ENCODE assay signal across 1 cellular context in the genomic region with DNA sequence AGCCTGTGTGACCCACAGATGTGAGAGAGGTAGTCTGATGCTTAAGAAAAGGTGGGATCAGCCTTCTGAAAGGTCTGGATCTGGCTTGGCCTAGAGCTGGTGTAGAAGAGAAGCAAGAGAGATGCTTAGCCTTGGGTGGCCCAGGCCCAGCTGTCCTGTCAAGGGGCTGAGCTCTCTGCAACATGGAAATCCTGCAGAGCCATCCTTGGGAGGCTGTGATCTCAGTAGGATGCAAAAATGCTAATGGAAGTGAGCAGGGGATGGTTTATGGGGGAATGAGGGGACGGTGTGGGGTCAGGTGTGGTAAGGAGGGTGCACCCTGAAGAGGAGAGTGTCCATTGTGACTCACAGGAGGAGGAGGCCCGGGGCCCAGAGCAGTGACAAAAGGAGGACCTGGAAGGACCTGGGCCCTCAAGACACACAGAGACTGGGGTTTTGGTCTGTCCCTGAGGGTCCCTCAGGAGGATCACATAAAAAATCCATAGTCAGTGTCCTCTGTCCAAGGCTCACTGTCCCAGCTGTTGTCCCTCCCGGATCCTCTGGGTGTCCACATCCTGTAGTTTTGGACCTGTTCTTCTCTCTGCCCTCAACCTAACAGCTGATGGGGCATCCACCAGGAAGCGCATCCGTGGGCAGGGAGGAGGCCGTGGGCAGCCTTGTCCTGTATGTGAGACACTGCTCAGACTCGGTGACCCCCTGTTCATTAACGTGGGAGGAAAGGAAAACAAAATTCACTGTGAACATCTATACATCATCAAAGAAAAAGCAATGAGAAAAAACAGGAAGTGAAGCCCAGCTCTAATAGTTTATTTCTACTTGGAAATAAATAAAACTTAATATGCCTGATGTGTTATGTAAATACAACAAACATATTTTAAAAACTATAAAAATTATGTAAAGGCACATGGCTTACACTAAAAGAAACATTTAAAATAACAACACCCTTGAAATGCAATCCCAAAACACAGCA.
TF ChIP-seq lines count a peak whose summit lies in the region.

No MANE protein-coding gene starts in this region.

TF ChIP-seq in K562, 482 proteins besides CTCF, POLR2A, EP300 and RAD21 (continued from another document and continues in another):
- TF ChIP-seq, protein P1, sequence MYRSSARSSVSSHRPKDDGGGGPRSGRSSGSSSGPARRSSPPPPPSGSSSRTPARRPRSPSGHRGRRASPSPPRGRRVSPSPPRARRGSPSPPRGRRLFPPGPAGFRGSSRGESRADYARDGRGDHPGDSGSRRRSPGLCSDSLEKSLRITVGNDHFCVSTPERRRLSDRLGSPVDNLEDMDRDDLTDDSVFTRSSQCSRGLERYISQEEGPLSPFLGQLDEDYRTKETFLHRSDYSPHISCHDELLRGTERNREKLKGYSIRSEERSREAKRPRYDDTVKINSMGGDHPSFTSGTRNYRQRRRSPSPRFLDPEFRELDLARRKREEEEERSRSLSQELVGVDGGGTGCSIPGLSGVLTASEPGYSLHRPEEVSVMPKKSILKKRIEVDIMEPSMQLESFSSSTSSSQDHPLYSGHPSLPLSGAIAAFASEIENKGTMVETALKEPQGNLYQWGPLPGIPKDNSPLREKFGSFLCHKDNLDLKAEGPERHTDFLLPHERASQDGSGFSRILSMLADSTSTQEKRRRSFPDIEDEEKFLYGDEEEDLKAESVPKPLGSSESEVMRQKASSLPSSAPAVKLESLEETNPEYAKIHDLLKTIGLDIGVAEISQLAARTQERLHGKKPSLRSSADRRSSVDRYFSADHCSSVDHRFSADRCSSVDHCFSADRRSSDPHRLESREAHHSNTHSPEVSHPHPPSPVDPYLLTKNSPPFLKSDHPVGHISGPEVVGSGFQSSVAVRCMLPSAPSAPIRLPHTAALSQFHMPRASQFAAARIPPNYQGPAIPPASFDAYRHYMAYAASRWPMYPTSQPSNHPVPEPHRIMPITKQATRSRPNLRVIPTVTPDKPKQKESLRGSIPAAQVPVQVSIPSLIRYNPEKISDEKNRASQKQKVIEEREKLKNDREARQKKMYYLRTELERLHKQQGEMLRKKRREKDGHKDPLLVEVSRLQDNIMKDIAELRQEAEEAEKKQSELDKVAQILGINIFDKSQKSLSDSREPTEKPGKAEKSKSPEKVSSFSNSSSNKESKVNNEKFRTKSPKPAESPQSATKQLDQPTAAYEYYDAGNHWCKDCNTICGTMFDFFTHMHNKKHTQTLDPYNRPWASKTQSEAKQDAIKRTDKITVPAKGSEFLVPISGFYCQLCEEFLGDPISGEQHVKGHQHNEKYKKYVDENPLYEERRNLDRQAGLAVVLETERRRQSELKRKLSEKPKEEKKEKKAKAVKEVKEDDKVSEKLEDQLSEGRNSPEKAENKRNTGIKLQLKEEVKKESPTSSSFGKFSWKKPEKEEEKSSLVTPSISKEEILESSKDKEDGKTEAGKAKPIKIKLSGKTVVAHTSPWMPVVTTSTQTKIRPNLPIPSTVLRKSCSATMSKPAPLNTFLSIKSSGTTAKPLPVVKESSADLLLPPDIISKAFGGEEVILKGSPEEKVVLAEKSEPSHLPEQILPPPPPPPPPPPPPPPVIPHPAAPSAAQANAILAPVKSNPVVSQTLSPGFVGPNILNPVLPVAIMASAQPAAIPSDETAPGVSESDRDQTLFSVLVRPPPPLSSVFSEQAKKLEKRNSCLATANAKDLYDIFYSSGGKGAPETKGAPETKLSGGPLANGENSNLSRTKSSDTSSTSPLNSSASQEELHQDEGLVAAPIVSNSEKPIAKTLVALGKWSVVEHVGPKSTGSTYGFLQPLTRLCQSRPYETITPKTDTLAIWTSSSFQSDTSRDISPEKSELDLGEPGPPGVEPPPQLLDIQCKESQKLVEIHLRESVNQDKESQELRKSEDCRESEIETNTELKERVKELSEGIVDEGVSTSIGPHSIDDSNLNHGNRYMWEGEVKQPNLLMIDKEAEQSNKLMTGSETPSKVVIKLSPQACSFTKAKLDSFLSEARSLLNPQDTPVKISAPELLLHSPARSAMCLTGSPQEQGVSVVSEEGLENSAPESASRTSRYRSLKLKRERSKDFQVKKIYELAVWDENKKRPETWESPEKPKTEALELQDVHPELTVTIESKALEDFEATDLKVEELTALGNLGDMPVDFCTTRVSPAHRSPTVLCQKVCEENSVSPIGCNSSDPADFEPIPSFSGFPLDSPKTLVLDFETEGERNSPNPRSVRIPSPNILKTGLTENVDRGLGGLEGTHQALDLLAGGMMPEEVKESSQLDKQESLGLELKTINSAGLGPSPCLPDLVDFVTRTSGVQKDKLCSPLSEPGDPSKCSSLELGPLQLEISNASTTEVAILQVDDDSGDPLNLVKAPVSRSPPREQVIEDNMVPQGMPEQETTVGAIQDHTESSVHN (IDR thresholded peaks at IDR 0.05; ENCODE audit: borderline replicate concordance in 1 of 2, low read depth in 1 of 2) = no peak
- TF ChIP-seq BCL6 (CRISPR knock-in tag; IDR thresholded peaks at IDR 0.05) (no peak), SIX5 (IDR thresholded peaks at IDR 0.05; ENCODE audit: borderline replicate concordance in 1 of 2, insufficient read depth in 1 of 2, low read depth in 1 of 2, low read length in 2 of 2) (0 out of 4 replicates have a peak, but pooled peaks of 1 of the 2 experiments have one; percentile 6), ARHGAP35 (IDR thresholded peaks at IDR 0.05; ENCODE audit: partially characterized antibody) (no peak), NFIC (IDR thresholded peaks at IDR 0.05) (no peak), ELF2 (CRISPR knock-in tag; IDR thresholded peaks at IDR 0.05) (no peak), MAZ (CRISPR knock-in tag; conservative IDR thresholded peaks at IDR 0.05 in 1 of 2, IDR thresholded peaks at IDR 0.05 in 1 of 2) (no peak), ZZZ3 (IDR thresholded peaks at IDR 0.05) (no peak), TCF7 (IDR thresholded peaks at IDR 0.05; ENCODE audit: borderline replicate concordance) (no peak), SNIP1 (IDR thresholded peaks at IDR 0.05; ENCODE audit: low read depth) (no peak), ZNF146 (CRISPR knock-in tag; IDR thresholded peaks at IDR 0.05; ENCODE audit: unreplicated experiment) (no peak), ELF4 (CRISPR knock-in tag; IDR thresholded peaks at IDR 0.05) (no peak), ZNF778 (CRISPR knock-in tag; IDR thresholded peaks at IDR 0.05) (no peak), MBD2 (IDR thresholded peaks at IDR 0.05; ENCODE audit: borderline replicate concordance, low read depth) (no peak), ZNF143 (CRISPR knock-in tag; IDR thresholded peaks at IDR 0.05) (no peak), RBFOX2 (IDR thresholded peaks at IDR 0.05; ENCODE audit: low read depth, low read length) (no peak), MAFK (IDR thresholded peaks at IDR 0.05; ENCODE audit: low read length) (no peak), NFIX (CRISPR knock-in tag; IDR thresholded peaks at IDR 0.05; ENCODE audit: low read depth) (no peak), SMARCC2 (IDR thresholded peaks at IDR 0.05; ENCODE audit: low read depth) (no peak), ZNF57 (CRISPR knock-in tag; IDR thresholded peaks at IDR 0.05) (no peak), SREBF2 (CRISPR knock-in tag; IDR thresholded peaks at IDR 0.05) (no peak), ZNF165 (CRISPR knock-in tag; IDR thresholded peaks at IDR 0.05; ENCODE audit: borderline replicate concordance) (0 out of 2 replicates have a peak, but pooled peaks have one; percentile 22), ZNF79 (CRISPR knock-in tag; IDR thresholded peaks at IDR 0.05; ENCODE audit: low read depth) (no peak), MCM2 (IDR thresholded peaks at IDR 0.05; ENCODE audit: low read depth) (no peak), MAFF (IDR thresholded peaks at IDR 0.05; ENCODE audit: low read length) (no peak), CSDE1 (IDR thresholded peaks at IDR 0.05) (no peak), GATA2 (CRISPR knock-in tag; IDR thresholded peaks at IDR 0.05) (no peak)
- TF ChIP-seq, protein P2, sequence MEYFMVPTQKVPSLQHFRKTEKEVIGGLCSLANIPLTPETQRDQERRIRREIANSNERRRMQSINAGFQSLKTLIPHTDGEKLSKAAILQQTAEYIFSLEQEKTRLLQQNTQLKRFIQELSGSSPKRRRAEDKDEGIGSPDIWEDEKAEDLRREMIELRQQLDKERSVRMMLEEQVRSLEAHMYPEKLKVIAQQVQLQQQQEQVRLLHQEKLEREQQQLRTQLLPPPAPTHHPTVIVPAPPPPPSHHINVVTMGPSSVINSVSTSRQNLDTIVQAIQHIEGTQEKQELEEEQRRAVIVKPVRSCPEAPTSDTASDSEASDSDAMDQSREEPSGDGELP (CRISPR knock-in tag; IDR thresholded peaks at IDR 0.05; ENCODE audit: borderline replicate concordance) = peak; percentile 5; the same call in 1 of the 2 replicates
- TF ChIP-seq, protein P3, sequence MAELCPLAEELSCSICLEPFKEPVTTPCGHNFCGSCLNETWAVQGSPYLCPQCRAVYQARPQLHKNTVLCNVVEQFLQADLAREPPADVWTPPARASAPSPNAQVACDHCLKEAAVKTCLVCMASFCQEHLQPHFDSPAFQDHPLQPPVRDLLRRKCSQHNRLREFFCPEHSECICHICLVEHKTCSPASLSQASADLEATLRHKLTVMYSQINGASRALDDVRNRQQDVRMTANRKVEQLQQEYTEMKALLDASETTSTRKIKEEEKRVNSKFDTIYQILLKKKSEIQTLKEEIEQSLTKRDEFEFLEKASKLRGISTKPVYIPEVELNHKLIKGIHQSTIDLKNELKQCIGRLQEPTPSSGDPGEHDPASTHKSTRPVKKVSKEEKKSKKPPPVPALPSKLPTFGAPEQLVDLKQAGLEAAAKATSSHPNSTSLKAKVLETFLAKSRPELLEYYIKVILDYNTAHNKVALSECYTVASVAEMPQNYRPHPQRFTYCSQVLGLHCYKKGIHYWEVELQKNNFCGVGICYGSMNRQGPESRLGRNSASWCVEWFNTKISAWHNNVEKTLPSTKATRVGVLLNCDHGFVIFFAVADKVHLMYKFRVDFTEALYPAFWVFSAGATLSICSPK (IDR thresholded peaks at IDR 0.05; ENCODE audit: borderline replicate concordance) = no peak
- TF ChIP-seq, protein P4, sequence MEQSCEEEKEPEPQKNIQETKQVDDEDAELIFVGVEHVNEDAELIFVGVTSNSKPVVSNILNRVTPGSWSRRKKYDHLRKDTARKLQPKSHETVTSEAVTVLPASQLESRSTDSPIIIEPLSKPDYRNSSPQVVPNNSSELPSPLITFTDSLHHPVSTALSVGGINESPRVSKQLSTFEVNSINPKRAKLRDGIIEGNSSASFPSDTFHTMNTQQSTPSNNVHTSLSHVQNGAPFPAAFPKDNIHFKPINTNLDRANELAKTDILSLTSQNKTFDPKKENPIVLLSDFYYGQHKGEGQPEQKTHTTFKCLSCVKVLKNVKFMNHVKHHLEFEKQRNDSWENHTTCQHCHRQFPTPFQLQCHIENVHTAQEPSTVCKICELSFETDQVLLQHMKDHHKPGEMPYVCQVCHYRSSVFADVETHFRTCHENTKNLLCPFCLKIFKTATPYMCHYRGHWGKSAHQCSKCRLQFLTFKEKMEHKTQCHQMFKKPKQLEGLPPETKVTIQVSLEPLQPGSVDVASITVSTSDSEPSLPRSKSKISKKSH (CRISPR knock-in tag; IDR thresholded peaks at IDR 0.05) = no peak
- TF ChIP-seq, protein P5, sequence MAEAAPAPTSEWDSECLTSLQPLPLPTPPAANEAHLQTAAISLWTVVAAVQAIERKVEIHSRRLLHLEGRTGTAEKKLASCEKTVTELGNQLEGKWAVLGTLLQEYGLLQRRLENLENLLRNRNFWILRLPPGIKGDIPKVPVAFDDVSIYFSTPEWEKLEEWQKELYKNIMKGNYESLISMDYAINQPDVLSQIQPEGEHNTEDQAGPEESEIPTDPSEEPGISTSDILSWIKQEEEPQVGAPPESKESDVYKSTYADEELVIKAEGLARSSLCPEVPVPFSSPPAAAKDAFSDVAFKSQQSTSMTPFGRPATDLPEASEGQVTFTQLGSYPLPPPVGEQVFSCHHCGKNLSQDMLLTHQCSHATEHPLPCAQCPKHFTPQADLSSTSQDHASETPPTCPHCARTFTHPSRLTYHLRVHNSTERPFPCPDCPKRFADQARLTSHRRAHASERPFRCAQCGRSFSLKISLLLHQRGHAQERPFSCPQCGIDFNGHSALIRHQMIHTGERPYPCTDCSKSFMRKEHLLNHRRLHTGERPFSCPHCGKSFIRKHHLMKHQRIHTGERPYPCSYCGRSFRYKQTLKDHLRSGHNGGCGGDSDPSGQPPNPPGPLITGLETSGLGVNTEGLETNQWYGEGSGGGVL (CRISPR knock-in tag; IDR thresholded peaks at IDR 0.05) = no peak
- TF ChIP-seq, protein P6, sequence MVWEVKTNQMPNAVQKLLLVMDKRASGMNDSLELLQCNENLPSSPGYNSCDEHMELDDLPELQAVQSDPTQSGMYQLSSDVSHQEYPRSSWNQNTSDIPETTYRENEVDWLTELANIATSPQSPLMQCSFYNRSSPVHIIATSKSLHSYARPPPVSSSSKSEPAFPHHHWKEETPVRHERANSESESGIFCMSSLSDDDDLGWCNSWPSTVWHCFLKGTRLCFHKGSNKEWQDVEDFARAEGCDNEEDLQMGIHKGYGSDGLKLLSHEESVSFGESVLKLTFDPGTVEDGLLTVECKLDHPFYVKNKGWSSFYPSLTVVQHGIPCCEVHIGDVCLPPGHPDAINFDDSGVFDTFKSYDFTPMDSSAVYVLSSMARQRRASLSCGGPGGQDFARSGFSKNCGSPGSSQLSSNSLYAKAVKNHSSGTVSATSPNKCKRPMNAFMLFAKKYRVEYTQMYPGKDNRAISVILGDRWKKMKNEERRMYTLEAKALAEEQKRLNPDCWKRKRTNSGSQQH (CRISPR knock-in tag; IDR thresholded peaks at IDR 0.05) = no peak
- TF ChIP-seq, protein P7, sequence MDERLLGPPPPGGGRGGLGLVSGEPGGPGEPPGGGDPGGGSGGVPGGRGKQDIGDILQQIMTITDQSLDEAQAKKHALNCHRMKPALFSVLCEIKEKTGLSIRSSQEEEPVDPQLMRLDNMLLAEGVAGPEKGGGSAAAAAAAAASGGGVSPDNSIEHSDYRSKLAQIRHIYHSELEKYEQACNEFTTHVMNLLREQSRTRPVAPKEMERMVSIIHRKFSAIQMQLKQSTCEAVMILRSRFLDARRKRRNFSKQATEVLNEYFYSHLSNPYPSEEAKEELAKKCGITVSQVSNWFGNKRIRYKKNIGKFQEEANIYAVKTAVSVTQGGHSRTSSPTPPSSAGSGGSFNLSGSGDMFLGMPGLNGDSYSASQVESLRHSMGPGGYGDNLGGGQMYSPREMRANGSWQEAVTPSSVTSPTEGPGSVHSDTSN (CRISPR knock-in tag; IDR thresholded peaks at IDR 0.05; ENCODE audit: low read depth) = no peak
- TF ChIP-seq, protein P7 (tag; conservative IDR thresholded peaks at IDR 0.05; ENCODE audit: low read depth) = no peak
